Comparison of ENCODE assay signal across 24 cellular contexts in genomic region chr3:127610105-127610504, GRCh38. TPM values are rescaled to one million over a fixed set of nuclear protein-coding genes. Genes with fewer than 3 reads are reported as not detected.
A peak's percentile ranks its signal among the peaks of the same experiment; 100 is the strongest.
DNase-seq lines count a peak whose midpoint lies in the region; ATAC-seq and TF ChIP-seq lines count a peak whose summit lies in the region.
"Had no signal": no experiment of that assay in that cellular context is flagged by ENCODE, and none has a peak within 500 bp of the region (broad histone marks: within the 10 kb centered on the region; RNA-seq: fewer than 3 reads in every experiment).

No MANE protein-coding gene starts in this region.

- no peak for TF ChIP-seq CTCF in right atrium auricular region (IDR thresholded peaks at IDR 0.05)

- H3K4me1 ChIP-seq in right atrium auricular region, result peaks cover 0 to 10% of the 10 kb centered on the region in 2 donors
- H3K4me1 ChIP-seq: lower lobe of right lung, suprapubic skin had no signal

- no peak overlapping the region for H3K27ac ChIP-seq in right atrium auricular region
- H3K27ac ChIP-seq: 22Rv1, ascending aorta, dorsolateral prefrontal cortex, lower lobe of right lung, right lobe of liver, suprapubic skin had no signal

- ATAC-seq in SK-N-SH treated with all-trans-retinoic acid at 6 μM for 48 hours, result no peak
- ATAC-seq: activated CD8-positive, alpha-beta T cell treated with anti-CD3 and anti-CD28 coated beads, Interleukin-2, amount 10 ng/mL, durations not matched to agents 7 days and 5 days; HCT116; lower lobe of right lung; right lobe of liver had no signal

- intact Hi-C loops in cardiac septum (cut with DNase I), result no loop called here

- H3K9me3 ChIP-seq in right atrium auricular region, result no peaks in the 10 kb centered on the region
- H3K9me3 ChIP-seq: ascending aorta, lower lobe of right lung, right lobe of liver, suprapubic skin had no signal

- no peaks in the 10 kb centered on the region for H3K27me3 ChIP-seq in right atrium auricular region
- H3K27me3 ChIP-seq: ascending aorta, dorsolateral prefrontal cortex, right lobe of liver, suprapubic skin had no signal

- no peak overlapping the region for H3K4me3 ChIP-seq in right atrium auricular region
- H3K4me3 ChIP-seq: ascending aorta, dorsolateral prefrontal cortex, lower lobe of right lung, right lobe of liver, suprapubic skin had no signal

- H3K36me3 ChIP-seq in right atrium auricular region, result peaks cover 18% of the 10 kb centered on the region

- DNase-seq in cardiac septum (ENCODE audit: low spot score) (peak; percentile 14), right atrium auricular region (ENCODE audit: low spot score) (no peak), astrocyte of the hippocampus (ENCODE audit: low read depth, low spot score) (peak; percentile 37), kidney tubule cell (ENCODE audit: low spot score) (peak; percentile 69), kidney glomerular epithelial cell (lab: John Stamatoyannopoulos, UW) (no peak), CD1c-positive myeloid dendritic cell (ENCODE audit: extremely low spot score) (no peak)
- no peak for DNase-seq in activated T-cell treated with anti-CD3 and anti-CD28 coated beads, Interleukin-2, amount 50 U/mL, for 1 hour
- DNase-seq: activated CD4-positive, alpha-beta T cell treated with anti-CD3 and anti-CD28 coated beads for 1 hour; activated CD8-positive, alpha-beta T cell treated with anti-CD3 and anti-CD28 coated beads, Interleukin-2, amount 10 ng/mL, durations not matched to agents 7 days and 5 days; DMS153; glutamatergic neuron; lower lobe of right lung; NCI-H1436; NCI-H2081 treated with DMSO at 0.1 percent for 48 hours; RPMI8226; stimulated activated CD4-positive, alpha-beta T cell treated with anti-CD3 and anti-CD28 coated beads, Interleukin-4, amount 100 ng/mL, for 4 hours; stimulated activated naive CD4-positive, alpha-beta T cell had no signal

TF ChIP-seq in SK-N-SH treated with all-trans-retinoic acid at 6 μM for 48 hours, 23 proteins besides CTCF, POLR2A, EP300 and RAD21:
- TF ChIP-seq OSR1 (CRISPR knock-in tag; IDR thresholded peaks at IDR 0.05), result no peak
- TF ChIP-seq ZNF8 (CRISPR knock-in tag; IDR thresholded peaks at IDR 0.05), result no peak
- TF ChIP-seq SNAI2 (CRISPR knock-in tag; IDR thresholded peaks at IDR 0.05), result no peak
- no peak for TF ChIP-seq TSHZ2 (CRISPR knock-in tag; IDR thresholded peaks at IDR 0.05)
- TF ChIP-seq BACH2 (CRISPR knock-in tag; IDR thresholded peaks at IDR 0.05; ENCODE audit: borderline replicate concordance), result no peak
- TF ChIP-seq POU6F1 (CRISPR knock-in tag; IDR thresholded peaks at IDR 0.05; ENCODE audit: borderline replicate concordance, low read depth), result no peak
- TF ChIP-seq CREB5 (CRISPR knock-in tag; IDR thresholded peaks at IDR 0.05; ENCODE audit: low read depth), result no peak
- TF ChIP-seq PPARA (CRISPR knock-in tag; IDR thresholded peaks at IDR 0.05; ENCODE audit: borderline replicate concordance), result no peak
- no peak for TF ChIP-seq PATZ1 (CRISPR knock-in tag; IDR thresholded peaks at IDR 0.05; ENCODE audit: borderline replicate concordance)
- no peak for TF ChIP-seq TCF4 (CRISPR knock-in tag; IDR thresholded peaks at IDR 0.05; ENCODE audit: borderline replicate concordance)
- no peak for TF ChIP-seq ZC3H10 (CRISPR knock-in tag; IDR thresholded peaks at IDR 0.05)
- no peak for TF ChIP-seq ARNTL (CRISPR knock-in tag; IDR thresholded peaks at IDR 0.05; ENCODE audit: borderline replicate concordance, low read depth)
- TF ChIP-seq ZFP30 (CRISPR knock-in tag; IDR thresholded peaks at IDR 0.05), result no peak
- no peak for TF ChIP-seq ZNF565 (CRISPR knock-in tag; conservative IDR thresholded peaks at IDR 0.05; ENCODE audit: low read depth)
- TF ChIP-seq RARB (CRISPR knock-in tag; IDR thresholded peaks at IDR 0.05), result no peak
- TF ChIP-seq TOX (CRISPR knock-in tag; IDR thresholded peaks at IDR 0.05; ENCODE audit: borderline replicate concordance), result no peak
- no peak for TF ChIP-seq ZFP3 (CRISPR knock-in tag; IDR thresholded peaks at IDR 0.05)
- TF ChIP-seq ISL1 (CRISPR knock-in tag; IDR thresholded peaks at IDR 0.05), result no peak

RNA-seq across cellular contexts. Expression of gene MCM2, which starts 11.9 kb away (rescaled TPM):
- total RNA-seq in cardiac septum, result 5.5 TPM
- total RNA-seq in right atrium auricular region, result 1 to 10 TPM; 3.8 to 5.4 TPM

RNA-seq across cellular contexts. Expression of gene PODXL2, which starts 18.9 kb away (rescaled TPM):
- total RNA-seq in cardiac septum (2.2 TPM), right atrium auricular region (1 to 10 TPM; 1.9 to 2.9 TPM)

RNA-seq across cellular contexts. Expression of gene TPRA1, which starts 19.6 kb away (rescaled TPM):
- total RNA-seq in cardiac septum (17.3 TPM), right atrium auricular region (10 to 100 TPM; 24.0 to 27.3 TPM)

Comparison
In these comparisons a context has a peak if more than half of its experiments do, and no peak if none do; other contexts are left out.
1. DNase-seq: peak in cardiac septum (single experiment), astrocyte of the hippocampus (single experiment) and kidney tubule cell (single experiment); none in right atrium auricular region (single experiment), kidney glomerular epithelial cell (single experiment), activated T-cell treated with anti-CD3 and anti-CD28 coated beads, Interleukin-2, amount 50 U/mL, for 1 hour (single experiment) and CD1c-positive myeloid dendritic cell (single experiment).